Comparison of ENCODE assay signal across 12 cellular contexts in genomic region chr1:1853593-1854257, GRCh38. TPM values are rescaled to one million over a fixed set of nuclear protein-coding genes. Genes with fewer than 3 reads are reported as not detected.
DNase-seq lines count a peak whose midpoint lies in the region; ATAC-seq, FAIRE-seq and TF ChIP-seq lines count a peak whose summit lies in the region.
"Had no signal": no experiment of that assay in that cellular context is flagged by ENCODE, and none has a peak within 500 bp of the region (broad histone marks: within the 10 kb centered on the region; RNA-seq: fewer than 3 reads in every experiment).

No MANE protein-coding gene starts in this region.

- no peak for TF ChIP-seq CTCF in A549 (IDR thresholded peaks at IDR 0.05)

- no peaks in the 10 kb centered on the region for H3K9me3 Mint-ChIP-seq in activated naive CD8-positive, alpha-beta T cell treated with anti-CD3 and anti-CD28 coated beads for 36 hours

- H3K4me3 ChIP-seq in A549 = no peak overlapping the region
- H3K4me3 ChIP-seq: mucosa of descending colon had no signal

- H3K36me3 Mint-ChIP-seq in activated naive CD8-positive, alpha-beta T cell treated with anti-CD3 and anti-CD28 coated beads for 36 hours = peaks cover 20% of the 10 kb centered on the region

- no peak for TF ChIP-seq RAD21 in A549 (conservative IDR thresholded peaks at IDR 0.05 in 1 of 2, IDR thresholded peaks at IDR 0.05 in 1 of 2)

- no peak for ATAC-seq in A549
- ATAC-seq in GM21526 (IDR thresholded peaks at IDR 0.05; ENCODE audit: low FRiP score, unreplicated experiment) = no peak
- ATAC-seq: mucosa of descending colon had no signal

- CTCF ChIA-PET in A549 (lab: Yijun Ruan, JAX) = interaction anchor here (1.2 to 2.3 kb wide), 2 partner anchors 33 to 52 kb away, joined by 3 to 9 read pairs; no protein-coding TSS in a partner anchor

- TF ChIP-seq EP300 in A549 (IDR thresholded peaks at IDR 0.05) = no peak

- 55% methylated on average over 7 of the region's 7 CpGs for WGBS in A549 (ENCODE audit: missing lambda C conversion rate)

- TF ChIP-seq POLR2A in A549 (IDR thresholded peaks at IDR 0.05; ENCODE audit: low read length) = no peak

- peak overlapping the region; percentile 25 for H3K27ac Mint-ChIP-seq in activated naive CD8-positive, alpha-beta T cell treated with anti-CD3 and anti-CD28 coated beads for 36 hours

- peaks cover 53% of the 10 kb centered on the region for H3K4me1 Mint-ChIP-seq in activated naive CD8-positive, alpha-beta T cell treated with anti-CD3 and anti-CD28 coated beads for 36 hours

- no peaks in the 10 kb centered on the region for H3K9me3 ChIP-seq in A549
- H3K9me3 ChIP-seq: mucosa of descending colon had no signal

- H3K4me1 ChIP-seq in A549 = peaks cover 34% of the 10 kb centered on the region

- no peaks in the 10 kb centered on the region for H3K27me3 Mint-ChIP-seq in activated naive CD8-positive, alpha-beta T cell treated with anti-CD3 and anti-CD28 coated beads for 36 hours

- FAIRE-seq in A549 (lab: Jason Lieb, UNC) = no peak

- no peak for DNase-seq in A549 (ENCODE audit: low read depth in 1 of 2, low spot score in 1 of 2)
- peak; percentile 39 for DNase-seq in COLO829 (ENCODE audit: low spot score)
- no peak for DNase-seq in activated naive CD8-positive, alpha-beta T cell treated with anti-CD3 and anti-CD28 coated beads for 36 hours
- peak; percentile 68 for DNase-seq in medulla oblongata (ENCODE audit: extremely low spot score)
- DNase-seq in DMS53 (lab: John Stamatoyannopoulos, UW) = no peak
- no peak for DNase-seq in NCI-H1105 (lab: John Stamatoyannopoulos, UW)
- DNase-seq in hypothalamus (lab: John Stamatoyannopoulos, UW) = no peak
- DNase-seq: activated CD4-positive, alpha-beta T cell treated with anti-CD3 and anti-CD28 coated beads for 1 hour; mucosa of descending colon; stimulated activated CD4-positive, alpha-beta T cell treated with anti-CD3 and anti-CD28 coated beads, Interleukin-4, amount 100 ng/mL, for 4 hours had no signal

- H3K4me2 ChIP-seq in A549 = 0 out of 3 replicates have a peak overlapping the region, but pooled peaks have one; percentile 14

- no peak overlapping the region for H3K27ac ChIP-seq in A549
- H3K27ac ChIP-seq: C4-2B had no signal

- no peak overlapping the region for H3K4me3 Mint-ChIP-seq in activated naive CD8-positive, alpha-beta T cell treated with anti-CD3 and anti-CD28 coated beads for 36 hours

- POLR2A ChIA-PET in A549 (lab: Yijun Ruan, JAX) = no interaction called here

TF ChIP-seq in A549, 52 proteins besides CTCF, POLR2A, EP300 and RAD21:
- TF ChIP-seq ZNF302 (CRISPR knock-in tag; IDR thresholded peaks at IDR 0.05) (no peak), REST (IDR thresholded peaks at IDR 0.05) (no peak), ZSCAN20 (CRISPR knock-in tag; IDR thresholded peaks at IDR 0.05) (no peak), POLR2AphosphoS2 (conservative IDR thresholded peaks at IDR 0.05; ENCODE audit: low read length) (no peak), PBX3 (IDR thresholded peaks at IDR 0.05) (no peak), E2F6 (IDR thresholded peaks at IDR 0.05; ENCODE audit: borderline replicate concordance, low read depth) (no peak), MAFK (IDR thresholded peaks at IDR 0.05; ENCODE audit: partially characterized antibody) (no peak), ZFP36 (IDR thresholded peaks at IDR 0.05; ENCODE audit: borderline replicate concordance, partially characterized antibody) (no peak), HMGXB4 (CRISPR knock-in tag; IDR thresholded peaks at IDR 0.05; ENCODE audit: borderline replicate concordance) (no peak), MYC (IDR thresholded peaks at IDR 0.05; ENCODE audit: borderline replicate concordance, low read length) (no peak), ESRRA (IDR thresholded peaks at IDR 0.05; ENCODE audit: borderline replicate concordance, low read length) (no peak), SMC3 (IDR thresholded peaks at IDR 0.05) (no peak), TFCP2L1 (CRISPR knock-in tag; IDR thresholded peaks at IDR 0.05) (no peak), ATOH8 (CRISPR knock-in tag; IDR thresholded peaks at IDR 0.05; ENCODE audit: low read depth) (no peak), HOXA7 (CRISPR knock-in tag; IDR thresholded peaks at IDR 0.05) (no peak), CEBPB (IDR thresholded peaks at IDR 0.05) (no peak), CHD2 (IDR thresholded peaks at IDR 0.05; ENCODE audit: low read length, partially characterized antibody) (no peak), JUN (IDR thresholded peaks at IDR 0.05) (no peak)
TF ChIP-seq in A549: peak in this region for 0.

RNA-seq across cellular contexts. Expression of gene GNB1, which starts 37.2 kb away (rescaled TPM):
- polyA plus RNA-seq in A549 (2011; rRNA removed) (270 and 294 TPM in 2 replicates), A549 (2017; fragmentation: RNase III; extraction: RNeasy Plus Mini Kit Qiagen cat#74134 plus additional on column Dnase treatment) (158 to 160 TPM (median 159 TPM) in 3 replicates)
- polyA plus RNA-seq in A549 (2012; cell fraction: cytosol; rRNA removed) = 247 and 286 TPM in 2 replicates
- polyA plus RNA-seq in A549 (2012; cell fraction: nucleus; rRNA removed) = 176 and 181 TPM in 2 replicates
- 380 and 522 TPM in 2 replicates for polyA minus RNA-seq in A549 (2011; rRNA and poly(A)+ RNA removed)
- 100 to 1,000 TPM; 360 to 394 TPM for total RNA-seq in activated naive CD8-positive, alpha-beta T cell treated with anti-CD3 and anti-CD28 coated beads for 36 hours

Comparison
In these comparisons a context has a peak if more than half of its experiments do, and no peak if none do; other contexts are left out.
1. DNase-seq: peak in COLO829 (single experiment) and medulla oblongata (single experiment); none in A549 (0 of 2), activated naive CD8-positive, alpha-beta T cell treated with anti-CD3 and anti-CD28 coated beads for 36 hours (single experiment), DMS53 (single experiment), NCI-H1105 (single experiment) and hypothalamus (0 of 51).